In the genomic region with DNA sequence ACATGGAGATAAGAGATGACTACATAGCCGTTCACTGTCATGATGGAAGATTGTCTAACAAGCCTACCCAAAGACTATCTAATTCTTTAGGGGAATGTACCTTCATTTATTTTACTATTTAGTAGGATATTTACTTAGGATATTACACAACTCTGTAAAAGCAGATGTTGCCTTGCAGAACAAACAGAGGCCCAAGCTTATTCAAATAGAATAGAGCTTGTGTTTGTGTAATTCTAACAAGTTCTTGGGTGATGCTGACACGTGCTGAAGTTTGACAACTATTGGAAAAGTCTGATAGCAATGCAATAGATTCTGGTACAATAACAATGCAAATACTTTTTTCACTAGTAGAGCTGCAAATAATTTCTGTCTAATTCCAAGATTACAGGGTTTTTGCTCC, we compare ENCODE assay signal across 24 cellular contexts.
"Had no signal": no experiment of that assay in that cellular context is flagged by ENCODE, and none has a peak within 500 bp of the region (broad histone marks: within the 10 kb centered on the region; RNA-seq: fewer than 3 reads in every experiment).

No MANE protein-coding gene starts in this region.

- H3K27ac ChIP-seq: SK-N-MC had no signal

- ATAC-seq: activated naive CD4-positive, alpha-beta T cell treated with anti-CD3 and anti-CD28 coated beads, Interleukin-2, amount 50 U/mL, for 72 hours; activated naive CD8-positive, alpha-beta T cell treated with anti-CD3 and anti-CD28 coated beads, Interleukin-2, amount 50 U/mL, for 24 hours; activated T-cell treated with anti-CD3 and anti-CD28 coated beads, Interleukin-2, amount 50 U/mL, for 4 hours; T-cell had no signal

- DNase-seq: activated CD4-positive, alpha-beta memory T cell treated with anti-CD3 and anti-CD28 coated beads for 36 hours; activated CD4-positive, alpha-beta T cell treated with anti-CD3 and anti-CD28 coated beads, Interleukin-2, amount 10 ng/mL, durations not matched to agents 7 days and 5 days; activated CD4-positive, CD25-positive, alpha-beta regulatory T cell; activated CD8-positive, alpha-beta memory T cell treated with anti-CD3 and anti-CD28 coated beads for 24 hours; activated effector memory CD4-positive, alpha-beta T cell treated with anti-CD3 and anti-CD28 coated beads, Interleukin-2, amount 50 U/mL, for 16 hours; activated naive CD4-positive, alpha-beta T cell treated with Interleukin-2 at 50 U/mL for 16 hours; activated naive CD8-positive, alpha-beta T cell treated with anti-CD3 and anti-CD28 coated beads, Interleukin-2, amount 50 U/mL, for 24 hours; activated T-cell treated with anti-CD3 and anti-CD28 coated beads, Interleukin-2, amount 50 U/mL, for 4 hours; amniotic stem cell; KG1; MV-4-11; NCI-H1092 treated with DMSO at 0.1 percent for 48 hours; NCI-H146; NCI-H187 treated with DMSO at 0.1 percent for 48 hours; NCI-H2081 treated with DMSO at 0.1 percent for 48 hours; NCI-H2171; NCI-H2227 treated with DMSO at 0.1 percent for 48 hours; NCI-H446 treated with DMSO at 0.1 percent for 48 hours; NCI-H82; T-cell; T-helper 2 cell; T1000 had no signal

- H3K4me3 ChIP-seq: SK-N-MC had no signal
